In genomic region chr2:99066602-99067001, GRCh38 we compare ENCODE assay signal across 9 cellular contexts.
DNase-seq lines count a peak whose midpoint lies in the region; ATAC-seq and TF ChIP-seq lines count a peak whose summit lies in the region.
"Had no signal": no experiment of that assay in that cellular context is flagged by ENCODE, and none has a peak within 500 bp of the region (broad histone marks: within the 10 kb centered on the region; RNA-seq: fewer than 3 reads in every experiment).

No MANE protein-coding gene starts in this region.

- H3K27me3 ChIP-seq in psoas muscle (ENCODE audit: insufficient read depth in 3 of 3, low read length in 2 of 3) = no peaks in the 10 kb centered on the region

- no peak overlapping the region for H3K4me3 ChIP-seq in psoas muscle

- H3K36me3 ChIP-seq in psoas muscle (ENCODE audit: insufficient read depth in 1 of 2, low read depth in 1 of 2) = no peaks in the 10 kb centered on the region

- no peaks in the 10 kb centered on the region for H3K4me1 Mint-ChIP-seq in activated naive CD8-positive, alpha-beta T cell treated with anti-CD3 and anti-CD28 coated beads, Interleukin-2, amount 50 U/mL, for 24 hours

- WGBS in psoas muscle, 3 donors = 58 to 60% (median 59%) methylated on average over 3 of the region's 3 CpGs

- no peaks in the 10 kb centered on the region for H3K36me3 Mint-ChIP-seq in activated naive CD8-positive, alpha-beta T cell treated with anti-CD3 and anti-CD28 coated beads, Interleukin-2, amount 50 U/mL, for 24 hours (ENCODE audit: low read depth)
- H3K36me3 Mint-ChIP-seq: activated naive CD4-positive, alpha-beta T cell treated with anti-CD3 and anti-CD28 coated beads, Interleukin-2, amount 50 U/mL, for 24 hours had no signal

- H3K9me3 ChIP-seq in psoas muscle = no peaks in the 10 kb centered on the region

- peak; percentile 69 for DNase-seq in DMS79 treated with DMSO at 0.1 percent for 48 hours (lab: John Stamatoyannopoulos, UW)
- peak; percentile 68 for DNase-seq in NCI-H510A treated with DMSO at 0.1 percent for 48 hours (lab: John Stamatoyannopoulos, UW)
- DNase-seq in activated naive CD8-positive, alpha-beta T cell treated with anti-CD3 and anti-CD28 coated beads, Interleukin-2, amount 50 U/mL, for 24 hours = no peak
- peak; percentile 40 for DNase-seq in iPS-NIHi7 (ENCODE audit: extremely low spot score)
- peak; percentile 60 for DNase-seq in superior temporal gyrus (ENCODE audit: extremely low spot score)
- DNase-seq in psoas muscle = no peak

- H3K27me3 Mint-ChIP-seq in activated naive CD8-positive, alpha-beta T cell treated with anti-CD3 and anti-CD28 coated beads, Interleukin-2, amount 50 U/mL, for 24 hours = no peaks in the 10 kb centered on the region
- H3K27me3 Mint-ChIP-seq: activated naive CD4-positive, alpha-beta T cell treated with anti-CD3 and anti-CD28 coated beads, Interleukin-2, amount 50 U/mL, for 24 hours had no signal

- H3K9me3 Mint-ChIP-seq in activated naive CD8-positive, alpha-beta T cell treated with anti-CD3 and anti-CD28 coated beads, Interleukin-2, amount 50 U/mL, for 24 hours = no peaks in the 10 kb centered on the region
- H3K9me3 Mint-ChIP-seq: activated naive CD4-positive, alpha-beta T cell treated with anti-CD3 and anti-CD28 coated beads, Interleukin-2, amount 50 U/mL, for 24 hours had no signal

- H3K27ac Mint-ChIP-seq in activated naive CD8-positive, alpha-beta T cell treated with anti-CD3 and anti-CD28 coated beads, Interleukin-2, amount 50 U/mL, for 24 hours = no peak overlapping the region
- H3K27ac Mint-ChIP-seq: activated naive CD4-positive, alpha-beta T cell treated with anti-CD3 and anti-CD28 coated beads, Interleukin-2, amount 50 U/mL, for 24 hours had no signal

- H3K27ac ChIP-seq in psoas muscle = no peak overlapping the region

- peak; percentile 95 for ATAC-seq in GM19324 (IDR thresholded peaks at IDR 0.05; ENCODE audit: low FRiP score, unreplicated experiment)
- peak; percentile 94 for ATAC-seq in HG03135 (IDR thresholded peaks at IDR 0.05; ENCODE audit: unreplicated experiment)
- ATAC-seq in activated naive CD8-positive, alpha-beta T cell treated with anti-CD3 and anti-CD28 coated beads, Interleukin-2, amount 50 U/mL, for 24 hours = peak; percentile 98
- no peak for ATAC-seq in psoas muscle

- H3K4me3 Mint-ChIP-seq in activated naive CD8-positive, alpha-beta T cell treated with anti-CD3 and anti-CD28 coated beads, Interleukin-2, amount 50 U/mL, for 24 hours = no peak overlapping the region
- H3K4me3 Mint-ChIP-seq: activated naive CD4-positive, alpha-beta T cell treated with anti-CD3 and anti-CD28 coated beads, Interleukin-2, amount 50 U/mL, for 24 hours had no signal

- no peak for TF ChIP-seq CTCF in psoas muscle (IDR thresholded peaks at IDR 0.05)

- no peaks in the 10 kb centered on the region for H3K4me1 ChIP-seq in psoas muscle

- intact Hi-C loops in psoas muscle (cut with DNase I) = loop anchor here (2.0 to 5.0 kb wide), 2 partner anchors 418 to 419 kb away; no protein-coding TSS in a partner anchor

Comparison
In these comparisons a context has a peak if more than half of its experiments do, and no peak if none do; other contexts are left out.
1. DNase-seq: peak in DMS79 treated with DMSO at 0.1 percent for 48 hours (single experiment), NCI-H510A treated with DMSO at 0.1 percent for 48 hours (single experiment), iPS-NIHi7 (single experiment) and superior temporal gyrus (single experiment); none in activated naive CD8-positive, alpha-beta T cell treated with anti-CD3 and anti-CD28 coated beads, Interleukin-2, amount 50 U/mL, for 24 hours (single experiment) and psoas muscle (0 of 2).
2. ATAC-seq: peak in GM19324 (single experiment), HG03135 (single experiment) and activated naive CD8-positive, alpha-beta T cell treated with anti-CD3 and anti-CD28 coated beads, Interleukin-2, amount 50 U/mL, for 24 hours (single experiment); none in psoas muscle (0 of 4).